ENCODE assay signal across 23 cellular contexts in the genomic region with DNA sequence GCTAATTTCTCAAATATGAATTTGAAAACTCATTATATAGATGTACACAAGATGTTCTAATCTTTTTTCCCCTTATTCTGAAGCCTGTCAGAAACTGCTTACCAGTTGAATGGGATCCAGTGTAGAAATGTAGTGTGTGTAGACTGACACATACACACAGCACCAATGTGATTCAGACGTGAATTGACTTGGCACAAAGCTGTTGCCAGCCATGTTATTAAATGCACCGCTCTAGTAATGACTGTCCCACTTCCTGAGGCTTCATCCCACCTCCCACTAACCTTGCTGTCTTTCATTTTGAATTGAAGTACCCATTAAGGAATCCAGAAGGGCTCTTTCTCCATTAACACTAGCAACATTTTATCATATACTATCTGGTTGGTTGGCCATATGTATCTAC.
DNase-seq lines count a peak whose midpoint lies in the region; ATAC-seq and TF ChIP-seq lines count a peak whose summit lies in the region.
"Had no signal": no experiment of that assay in that cellular context is flagged by ENCODE, and none has a peak within 500 bp of the region (broad histone marks: within the 10 kb centered on the region; RNA-seq: fewer than 3 reads in every experiment).

No MANE protein-coding gene starts in this region.

- peak; percentile 35 to 76 for ATAC-seq in activated CD4-positive, CD25-positive, alpha-beta regulatory T cell treated with anti-CD3 and anti-CD28 coated beads, Interleukin-2, amount 50 U/mL, for 24 hours
- ATAC-seq in activated T-cell treated with anti-CD3 and anti-CD28 coated beads, Interleukin-2, amount 50 U/mL, for 4 hours, result peak; percentile 48 to 82
- peak; percentile 63 to 93 for ATAC-seq in natural killer cell treated with Interleukin-12 subunit alpha and Interleukin-12 subunit beta and Interleukin-15 and Interleukin-18, amount 100 ng/mL, for 72 hours
- no peak for ATAC-seq in natural killer cell
- ATAC-seq in stimulated activated effector memory CD8-positive, alpha-beta T cell treated with anti-CD3 and anti-CD28 coated beads, Interleukin-12 subunit alpha, Interleukin-12 subunit beta, amount 100 ng/mL, for 72 hours, result peak; percentile 100
- ATAC-seq: CD8-positive, alpha-beta T cell had no signal

- no peaks in the 10 kb centered on the region for H3K27me3 Mint-ChIP-seq in activated T-cell treated with anti-CD3 and anti-CD28 coated beads, Interleukin-2, amount 50 U/mL, for 4 hours (ENCODE audit: low read depth)
- H3K27me3 Mint-ChIP-seq in natural killer cell treated with Interleukin-12 subunit alpha and Interleukin-12 subunit beta and Interleukin-15 and Interleukin-18, amount 100 ng/mL, for 72 hours, result peaks cover 0 to 2% of the 10 kb centered on the region in 2 donors
- H3K27me3 Mint-ChIP-seq in natural killer cell (ENCODE audit: low read depth in 2 of 2), result no peaks in the 10 kb centered on the region
- H3K27me3 Mint-ChIP-seq: B cell had no signal

- H3K27me3 ChIP-seq in thyroid gland, result no peaks in the 10 kb centered on the region
- H3K27me3 ChIP-seq: MG63 had no signal

- no peak overlapping the region for H3K27ac ChIP-seq in thyroid gland
- H3K27ac ChIP-seq: 22Rv1, C4-2B had no signal

- H3K36me3 ChIP-seq in thyroid gland, result no peaks in the 10 kb centered on the region
- H3K36me3 ChIP-seq: MG63 had no signal

- 88 to 90% methylated on average over 2 of the region's 2 CpGs for WGBS in thyroid gland, 2 donors

- TF ChIP-seq POLR2A in thyroid gland (IDR thresholded peaks at IDR 0.05), result no peak

- peaks cover 3% of the 10 kb centered on the region for H3K36me3 Mint-ChIP-seq in activated T-cell treated with anti-CD3 and anti-CD28 coated beads, Interleukin-2, amount 50 U/mL, for 4 hours (ENCODE audit: insufficient read depth)
- no peaks in the 10 kb centered on the region for H3K36me3 Mint-ChIP-seq in natural killer cell treated with Interleukin-12 subunit alpha and Interleukin-12 subunit beta and Interleukin-15 and Interleukin-18, amount 100 ng/mL, for 72 hours
- no peaks in the 10 kb centered on the region for H3K36me3 Mint-ChIP-seq in natural killer cell
- H3K36me3 Mint-ChIP-seq in stimulated activated effector memory CD8-positive, alpha-beta T cell treated with anti-CD3 and anti-CD28 coated beads, Interleukin-12 subunit alpha, Interleukin-12 subunit beta, amount 100 ng/mL, for 72 hours, result no peaks in the 10 kb centered on the region
- H3K36me3 Mint-ChIP-seq: CD8-positive, alpha-beta T cell had no signal

- TF ChIP-seq CTCF in natural killer cell (IDR thresholded peaks at IDR 0.05), result no peak
- TF ChIP-seq CTCF in thyroid gland (IDR thresholded peaks at IDR 0.05), result no peak

- intact Hi-C loops in natural killer cell (cut with micrococcal nuclease), result no loop called here
- intact Hi-C loops in thyroid gland (cut with DNase I), result no loop called here

- no peak overlapping the region for H3K27ac Mint-ChIP-seq in natural killer cell treated with Interleukin-12 subunit alpha and Interleukin-12 subunit beta and Interleukin-15 and Interleukin-18, amount 100 ng/mL, for 72 hours
- H3K27ac Mint-ChIP-seq in natural killer cell, result no peak overlapping the region
- H3K27ac Mint-ChIP-seq in stimulated activated effector memory CD8-positive, alpha-beta T cell treated with anti-CD3 and anti-CD28 coated beads, Interleukin-12 subunit alpha, Interleukin-12 subunit beta, amount 100 ng/mL, for 72 hours, result no peak overlapping the region
- H3K27ac Mint-ChIP-seq: B cell; CD8-positive, alpha-beta T cell had no signal

- H3K9me3 Mint-ChIP-seq in activated T-cell treated with anti-CD3 and anti-CD28 coated beads, Interleukin-2, amount 50 U/mL, for 4 hours, result no peaks in the 10 kb centered on the region
- no peaks in the 10 kb centered on the region for H3K9me3 Mint-ChIP-seq in natural killer cell treated with Interleukin-12 subunit alpha and Interleukin-12 subunit beta and Interleukin-15 and Interleukin-18, amount 100 ng/mL, for 72 hours
- H3K9me3 Mint-ChIP-seq in natural killer cell, result no peaks in the 10 kb centered on the region
- H3K9me3 Mint-ChIP-seq in stimulated activated effector memory CD8-positive, alpha-beta T cell treated with anti-CD3 and anti-CD28 coated beads, Interleukin-12 subunit alpha, Interleukin-12 subunit beta, amount 100 ng/mL, for 72 hours, result no peaks in the 10 kb centered on the region
- H3K9me3 Mint-ChIP-seq: CD8-positive, alpha-beta T cell had no signal

- H3K4me3 Mint-ChIP-seq in activated T-cell treated with anti-CD3 and anti-CD28 coated beads, Interleukin-2, amount 50 U/mL, for 4 hours, result no peak overlapping the region
- no peak overlapping the region for H3K4me3 Mint-ChIP-seq in natural killer cell treated with Interleukin-12 subunit alpha and Interleukin-12 subunit beta and Interleukin-15 and Interleukin-18, amount 100 ng/mL, for 72 hours
- H3K4me3 Mint-ChIP-seq in natural killer cell, result no peak overlapping the region
- H3K4me3 Mint-ChIP-seq in stimulated activated effector memory CD8-positive, alpha-beta T cell treated with anti-CD3 and anti-CD28 coated beads, Interleukin-12 subunit alpha, Interleukin-12 subunit beta, amount 100 ng/mL, for 72 hours, result no peak overlapping the region
- H3K4me3 Mint-ChIP-seq: B cell; CD8-positive, alpha-beta T cell had no signal

- H3K9me3 ChIP-seq in thyroid gland, result no peaks in the 10 kb centered on the region
- H3K9me3 ChIP-seq: Caco-2, MG63 had no signal

- no peak for DNase-seq in activated CD4-positive, CD25-positive, alpha-beta regulatory T cell treated with anti-CD3 and anti-CD28 coated beads, Interleukin-2, amount 50 U/mL, for 72 hours
- no peak for DNase-seq in activated T-cell treated with anti-CD3 and anti-CD28 coated beads, Interleukin-2, amount 50 U/mL, for 4 hours
- no peak for DNase-seq in activated T-cell treated with anti-CD3 and anti-CD28 coated beads, Interleukin-2, amount 50 U/mL, for 48 hours
- no peak for DNase-seq in natural killer cell treated with Interleukin-12 subunit alpha and Interleukin-12 subunit beta and Interleukin-15 and Interleukin-18, amount 100 ng/mL, for 72 hours (ENCODE audit: low spot score)
- DNase-seq in natural killer cell (no peak), thyroid gland (no peak)
- peak in 1 of 2 donors; percentile 52 for DNase-seq in stimulated activated effector memory CD8-positive, alpha-beta T cell treated with anti-CD3 and anti-CD28 coated beads, Interleukin-12 subunit alpha, Interleukin-12 subunit beta, amount 100 ng/mL, for 72 hours (ENCODE audit: low spot score in 2 of 2)
- DNase-seq: Caco-2; CD8-positive, alpha-beta T cell; IMR-90; KG1; MG63; NCI-H1105 treated with DMSO at 0.1 percent for 48 hours; NCI-H146; NCI-H1930; NCI-H2107; NCI-H446 treated with DMSO at 0.1 percent for 48 hours; NCI-H526 treated with DMSO at 0.1 percent for 48 hours; RPMI8226 had no signal

- H3K4me1 ChIP-seq in thyroid gland, result no peaks in the 10 kb centered on the region
- H3K4me1 ChIP-seq: Caco-2 had no signal

- no peak overlapping the region for H3K4me3 ChIP-seq in thyroid gland (replicated peaks in 1 of 3)
- H3K4me3 ChIP-seq: MG63 had no signal

- H3K4me1 Mint-ChIP-seq in activated T-cell treated with anti-CD3 and anti-CD28 coated beads, Interleukin-2, amount 50 U/mL, for 4 hours (ENCODE audit: low read depth), result peaks cover 13% of the 10 kb centered on the region
- peaks cover 20 to 22% of the 10 kb centered on the region in 2 donors for H3K4me1 Mint-ChIP-seq in natural killer cell treated with Interleukin-12 subunit alpha and Interleukin-12 subunit beta and Interleukin-15 and Interleukin-18, amount 100 ng/mL, for 72 hours (ENCODE audit: low read depth in 2 of 2)
- H3K4me1 Mint-ChIP-seq in natural killer cell, result peaks cover 25 to 30% of the 10 kb centered on the region in 2 donors
- peaks cover 18% of the 10 kb centered on the region for H3K4me1 Mint-ChIP-seq in stimulated activated effector memory CD8-positive, alpha-beta T cell treated with anti-CD3 and anti-CD28 coated beads, Interleukin-12 subunit alpha, Interleukin-12 subunit beta, amount 100 ng/mL, for 72 hours
- H3K4me1 Mint-ChIP-seq: B cell had no signal

Comparison
In these comparisons a context has a peak if more than half of its experiments do, and no peak if none do; other contexts are left out.
1. ATAC-seq: peak in activated CD4-positive, CD25-positive, alpha-beta regulatory T cell treated with anti-CD3 and anti-CD28 coated beads, Interleukin-2, amount 50 U/mL, for 24 hours (2 of 2), activated T-cell treated with anti-CD3 and anti-CD28 coated beads, Interleukin-2, amount 50 U/mL, for 4 hours (2 of 2), natural killer cell treated with Interleukin-12 subunit alpha and Interleukin-12 subunit beta and Interleukin-15 and Interleukin-18, amount 100 ng/mL, for 72 hours (2 of 2) and stimulated activated effector memory CD8-positive, alpha-beta T cell treated with anti-CD3 and anti-CD28 coated beads, Interleukin-12 subunit alpha, Interleukin-12 subunit beta, amount 100 ng/mL, for 72 hours (single experiment); none in natural killer cell (0 of 3).